16 cellular contexts compared by ENCODE assay signal in genomic region chr4:108337923-108338322, GRCh38.
A peak's percentile ranks its signal among the peaks of the same experiment; 100 is the strongest.
DNase-seq lines count a peak whose midpoint lies in the region; ATAC-seq and TF ChIP-seq lines count a peak whose summit lies in the region.
"Had no signal": no experiment of that assay in that cellular context is flagged by ENCODE, and none has a peak within 500 bp of the region (broad histone marks: within the 10 kb centered on the region; RNA-seq: fewer than 3 reads in every experiment).

No MANE protein-coding gene starts in this region.

- H3K9me3 ChIP-seq in BE2C (no peaks in the 10 kb centered on the region), adrenal gland (replicated peaks in 1 of 3) (no peaks in the 10 kb centered on the region), transverse colon (no peaks in the 10 kb centered on the region)
- H3K9me3 ChIP-seq: ovary, stomach had no signal

- intact Hi-C loops in adrenal gland (cut with DNase I) = no loop called here
- intact Hi-C loops in transverse colon (cut with DNase I; ENCODE audit: low total_unique reads) = no loop called here

- peak in 1 of 2 donors; percentile 22 for TF ChIP-seq POLR2A in adrenal gland (IDR thresholded peaks at IDR 0.05)
- no peak for TF ChIP-seq POLR2A in transverse colon (IDR thresholded peaks at IDR 0.05)

- TF ChIP-seq CTCF in BE2C (IDR thresholded peaks at IDR 0.05; ENCODE audit: low read depth, low read length) = no peak
- no peak for TF ChIP-seq CTCF in adrenal gland (IDR thresholded peaks at IDR 0.05)
- TF ChIP-seq CTCF in transverse colon (IDR thresholded peaks at IDR 0.05) = no peak

- 19 to 50% (median 27%) methylated on average over 1 of the region's 1 CpG for WGBS in adrenal gland, 4 donors
- WGBS in transverse colon (ENCODE audit: low coverage in 1 of 2), 2 donors = 60 to 67% methylated on average over 1 of the region's 1 CpG

- ATAC-seq in GM18868 (IDR thresholded peaks at IDR 0.05; ENCODE audit: unreplicated experiment) = no peak
- ATAC-seq: activated CD8-positive, alpha-beta memory T cell treated with anti-CD3 and anti-CD28 coated beads, Interleukin-2, amount 10 ng/mL, durations not matched to agents 7 days and 5 days had no signal

- H3K4me1 ChIP-seq in BE2C (peaks cover 46% of the 10 kb centered on the region), adrenal gland (replicated peaks in 1 of 2) (peaks cover 8 to 28% of the 10 kb centered on the region in 2 donors), transverse colon (peaks cover 0 to 7% (median 0%) of the 10 kb centered on the region in 4 donors)
- H3K4me1 ChIP-seq: stomach had no signal

- H3K36me3 ChIP-seq in BE2C (no peaks in the 10 kb centered on the region), adrenal gland (replicated peaks in 1 of 2) (no peaks in the 10 kb centered on the region), transverse colon (no peaks in the 10 kb centered on the region)
- H3K36me3 ChIP-seq: ovary, stomach had no signal

- no peak for TF ChIP-seq EP300 in transverse colon (IDR thresholded peaks at IDR 0.05; ENCODE audit: low read depth)

- peak overlapping the region; percentile 39 for H3K4me3 ChIP-seq in BE2C (ENCODE audit: low read depth, low read length)
- H3K4me3 ChIP-seq in adrenal gland = no peak overlapping the region
- H3K4me3 ChIP-seq in transverse colon = no peak overlapping the region
- H3K4me3 ChIP-seq: ovary, PC-9, stomach had no signal

- in situ Hi-C loops in transverse colon (cut with MboI; ENCODE audit: low pct_ligation_motif_present in 1 of 4, low pct_unique_long_range_greater_than_20kb in 1 of 4, low sequenced_read_pairs in 3 of 4) = no loop called here

- peak overlapping the region in 3 of 5 donors; percentile 51 to 73 (median 54) for H3K27ac ChIP-seq in adrenal gland
- H3K27ac ChIP-seq in transverse colon = no peak overlapping the region
- H3K27ac ChIP-seq: ovary, PC-9, stomach had no signal

- H3K27me3 ChIP-seq in BE2C (no peaks in the 10 kb centered on the region), adrenal gland (no peaks in the 10 kb centered on the region), transverse colon (no peaks in the 10 kb centered on the region)
- H3K27me3 ChIP-seq: ovary had no signal

- DNase-seq in BE2C (peak; percentile 35), HT1080 (ENCODE audit: low read depth) (peak; percentile 54), adrenal gland (peak in 6 of 7 donors; percentile 47 to 68 (median 64)), islet precursor cell (peak; percentile 81), anterior cingulate cortex (lab: John Stamatoyannopoulos, UW) (no peak), transverse colon (no peak), NCI-H1092 treated with DMSO at 0.1 percent for 48 hours (lab: John Stamatoyannopoulos, UW) (no peak)
- DNase-seq: activated CD8-positive, alpha-beta memory T cell treated with anti-CD3 and anti-CD28 coated beads, Interleukin-2, amount 10 ng/mL, durations not matched to agents 7 days and 5 days; activated naive CD4-positive, alpha-beta T cell; caudate nucleus; DMS79 treated with DMSO at 0.1 percent for 48 hours; endodermal cell; ovary; PC-9; stomach had no signal

Comparison
In these comparisons a context has a peak if more than half of its experiments do, and no peak if none do; other contexts are left out.
1. DNase-seq: peak in BE2C (single experiment), HT1080 (single experiment), adrenal gland (6 of 7) and islet precursor cell (single experiment); none in anterior cingulate cortex (0 of 58), transverse colon (single experiment) and NCI-H1092 treated with DMSO at 0.1 percent for 48 hours (single experiment).
2. H3K27ac ChIP-seq: peak in adrenal gland (3 of 5); none in transverse colon (0 of 4).